Comparison of ENCODE assay signal across 20 cellular contexts in genomic region chr14:31278883-31279282, GRCh38.
A peak's percentile ranks its signal among the peaks of the same experiment; 100 is the strongest.
DNase-seq lines count a peak whose midpoint lies in the region; FAIRE-seq lines count a peak whose summit lies in the region.
"Had no signal": no experiment of that assay in that cellular context is flagged by ENCODE, and none has a peak within 500 bp of the region (broad histone marks: within the 10 kb centered on the region; RNA-seq: fewer than 3 reads in every experiment).

No MANE protein-coding gene starts in this region.

- FAIRE-seq in colon (lab: Jason Lieb, UNC), result peak; percentile 10
- no peak for FAIRE-seq in small intestine (lab: Jason Lieb, UNC)
- FAIRE-seq: A549, G401.6, GM12892, GM18507 had no signal

- no peaks in the 10 kb centered on the region for H3K9me3 ChIP-seq in small intestine (ENCODE audit: control insufficient read depth, low read depth)

- no peaks in the 10 kb centered on the region for H3K4me1 ChIP-seq in small intestine (ENCODE audit: control insufficient read depth in 2 of 2, insufficient read depth in 1 of 2, low read depth in 1 of 2, low read length in 1 of 2)
- H3K4me1 ChIP-seq: A549, HAP-1 had no signal

- WGBS in small intestine, 3 donors, result 64 to 87% (median 84%) methylated on average over 1 of the region's 1 CpG

- no peak overlapping the region for H3K27ac ChIP-seq in small intestine (ENCODE audit: low read depth in 1 of 2, low read length in 1 of 2)
- H3K27ac ChIP-seq: 22Rv1, A549, C4-2B, GM23248 had no signal

- DNase-seq in DMS53 (lab: John Stamatoyannopoulos, UW) (peak; percentile 12), DMS53 treated with DMSO at 0.1 percent for 48 hours (lab: John Stamatoyannopoulos, UW; ENCODE audit: unreplicated experiment) (no peak), NAMALWA (ENCODE audit: low spot score) (peak; percentile 41), SK-N-DZ (ENCODE audit: low spot score) (no peak), small intestine (no peak), NCI-H128 (lab: John Stamatoyannopoulos, UW; ENCODE audit: unreplicated experiment) (no peak)
- DNase-seq: AML-193; CD4-positive, alpha-beta T cell; DMS153; DND-41; EL; GM23248 had no signal

- H3K27me3 ChIP-seq in small intestine (ENCODE audit: control insufficient read depth in 2 of 2, insufficient read depth in 2 of 2, low read length in 2 of 2), result no peaks in the 10 kb centered on the region

- H3K4me3 ChIP-seq in small intestine (ENCODE audit: low read depth in 1 of 2, low read length in 2 of 2), result no peak overlapping the region
- H3K4me3 ChIP-seq: A549, GM23248, HAP-1 had no signal

- no peaks in the 10 kb centered on the region for H3K36me3 ChIP-seq in small intestine (ENCODE audit: control insufficient read depth in 2 of 2, insufficient read depth in 2 of 2, low read length in 2 of 2)
- H3K36me3 ChIP-seq: HAP-1 had no signal

Comparison
In these comparisons a context has a peak if more than half of its experiments do, and no peak if none do; other contexts are left out.
1. DNase-seq: peak in DMS53 (single experiment) and NAMALWA (single experiment); none in DMS53 treated with DMSO at 0.1 percent for 48 hours (single experiment), SK-N-DZ (single experiment), small intestine (single experiment) and NCI-H128 (single experiment).